Comparison of ENCODE assay signal across 10 cellular contexts in genomic region chr2:166193446-166193845, GRCh38.
"Had no signal": no experiment of that assay in that cellular context is flagged by ENCODE, and none has a peak within 500 bp of the region (broad histone marks: within the 10 kb centered on the region; RNA-seq: fewer than 3 reads in every experiment).

No MANE protein-coding gene starts in this region.

- ATAC-seq: HCT116, K562 had no signal

- H3K27ac Mint-ChIP-seq: HFFc6 had no signal

- H3K36me3 ChIP-seq: HAP-1 had no signal

- DNase-seq: GM23248, GOT3, H7, HFFc6, IMR-90, KG1 had no signal

- H3K9me3 Mint-ChIP-seq: HFFc6 had no signal

- H3K9ac ChIP-seq: GM23248 had no signal

- H3K4me1 ChIP-seq: HAP-1 had no signal

- H3K27ac ChIP-seq: GM23248, HL-60 had no signal

- H3K4me3 Mint-ChIP-seq: HFFc6 had no signal

- FAIRE-seq: K562 had no signal

- H3K9me3 ChIP-seq: HAP-1 had no signal

- H2AFZ ChIP-seq: GM23248 had no signal

- H3K4me3 ChIP-seq: GM23248, HAP-1, K562 had no signal
